ENCODE assay signal across 15 cellular contexts in the genomic region with DNA sequence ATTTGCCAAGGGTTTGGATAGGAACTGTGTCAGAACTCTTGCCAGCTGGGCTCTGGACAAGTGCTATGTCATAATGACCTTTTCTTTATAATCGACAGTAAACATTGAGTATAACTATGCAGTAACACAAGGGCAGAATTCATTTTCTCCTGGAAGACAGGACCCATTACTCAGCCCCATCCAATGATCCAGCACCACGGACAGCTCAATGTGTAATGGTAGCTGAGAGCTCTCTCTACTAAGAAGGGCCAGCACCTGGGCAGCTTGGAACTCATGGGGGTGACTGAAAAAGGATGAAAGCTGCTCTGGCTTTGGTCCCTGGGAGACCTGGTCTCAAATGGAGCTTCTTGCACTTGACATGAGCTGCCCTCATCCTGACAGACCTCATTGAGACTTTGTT.
DNase-seq lines count a peak whose midpoint lies in the region; ATAC-seq and TF ChIP-seq lines count a peak whose summit lies in the region.
"Had no signal": no experiment of that assay in that cellular context is flagged by ENCODE, and none has a peak within 500 bp of the region (broad histone marks: within the 10 kb centered on the region; RNA-seq: fewer than 3 reads in every experiment).

No MANE protein-coding gene starts in this region.

- H4K91ac ChIP-seq in IMR-90 (ENCODE audit: insufficient read depth, low read depth, low read length) = no peak overlapping the region

- no peak overlapping the region for H3K9ac ChIP-seq in IMR-90 (ENCODE audit: low read depth, low read length)
- H3K9ac ChIP-seq: BLaER1 treated with 17β-estradiol and CSF1 and Interleukin-3, amounts not matched to agents 10 nM and 100 nM; parathyroid adenoma had no signal

- H3K56ac ChIP-seq in IMR-90 (ENCODE audit: extremely low read depth, insufficient read depth, low read length) = no peak overlapping the region

- H3K4ac ChIP-seq in IMR-90 (ENCODE audit: low read depth, low read length) = no peak overlapping the region

- H3K4me2 ChIP-seq in IMR-90 (ENCODE audit: low read depth, low read length) = no peak overlapping the region
- H3K4me2 ChIP-seq: BLaER1 treated with 17β-estradiol and CSF1 and Interleukin-3, amounts not matched to agents 10 nM and 100 nM had no signal

- BruUV-seq in IMR-90 (replicated peaks; lab: Mats Ljungman, UMichigan) = no TSS peak

- no peak overlapping the region for H3K18ac ChIP-seq in IMR-90 (ENCODE audit: low read depth, low read length)

- no peak overlapping the region for H2BK20ac ChIP-seq in IMR-90 (ENCODE audit: low read depth, low read length)

- H2AK5ac ChIP-seq in IMR-90 (ENCODE audit: low read depth, low read length) = no peak overlapping the region

- H3K14ac ChIP-seq in IMR-90 (replicated peaks; ENCODE audit: low read depth, low read length) = no peak overlapping the region

- CTCF ChIA-PET in IMR-90 (lab: Yijun Ruan, JAX) = interaction anchor here (1.6 kb wide), 1 partner anchor 11 kb away, joined by 3 read pairs; no protein-coding TSS in a partner anchor

- no peak overlapping the region for H2AK9ac ChIP-seq in IMR-90 (replicated peaks; ENCODE audit: low read depth, low read length, poor library complexity)

- H3K27me3 ChIP-seq in IMR-90 (ENCODE audit: control insufficient read depth, insufficient read depth, low read length) = no peaks in the 10 kb centered on the region
- H3K27me3 ChIP-seq: BLaER1 treated with 17β-estradiol and CSF1 and Interleukin-3, amounts not matched to agents 10 nM and 100 nM had no signal

- H4K5ac ChIP-seq in IMR-90 (ENCODE audit: low read depth, low read length) = no peak overlapping the region

- POLR2A ChIA-PET in IMR-90 (lab: Charles Lee; ENCODE audit: unreplicated experiment) = no interaction called here

- no peak for TF ChIP-seq POLR2A in IMR-90 (IDR thresholded peaks at IDR 0.05; ENCODE audit: low read depth, low read length)

- 0 out of 2 replicates have a peak, but pooled peaks cover 2% of the 10 kb centered on the region for H3K9me3 ChIP-seq in IMR-90 (ENCODE audit: control insufficient read depth, insufficient read depth, low read length)
- H3K9me3 ChIP-seq: BLaER1 treated with 17β-estradiol and CSF1 and Interleukin-3, amounts not matched to agents 10 nM and 100 nM; gastroesophageal sphincter; lower lobe of right lung had no signal

- no peak overlapping the region for H3K4me3 ChIP-seq in IMR-90 (ENCODE audit: insufficient read depth, low read depth, low read length)
- H3K4me3 ChIP-seq: BLaER1 treated with 17β-estradiol and CSF1 and Interleukin-3, amounts not matched to agents 10 nM and 100 nM; gastroesophageal sphincter; lower lobe of right lung had no signal

- no CpG with 5 or more reads among the region's 2 CpGs for WGBS in IMR-90 (ENCODE audit: extremely low coverage in 2 of 2, insufficient read length in 1 of 2), 2 experiments

- dilution Hi-C loops in IMR-90 (cut with HindIII; ENCODE audit: low sequenced_read_pairs, unreplicated experiment) = no loop called here

- DNase-seq in EH (ENCODE audit: low read depth) (peak; percentile 37), IMR-90 (peak; percentile 2), SW480 (ENCODE audit: low spot score) (peak; percentile 32), iPS-NIHi11 (ENCODE audit: low spot score) (peak; percentile 70), nucleus accumbens (lab: John Stamatoyannopoulos, UW) (no peak)
- no peak for DNase-seq in effector CD8-positive, alpha-beta T cell (lab: John Stamatoyannopoulos, UW)
- DNase-seq: HCEC 1CT; lower lobe of right lung; stimulated activated CD4-positive, alpha-beta T cell treated with anti-CD3 and anti-CD28 coated beads, Interleukin-2, amount 100 ng/mL, for 24 hours; stimulated activated naive B cell treated with anti-CD40 and anti-IgM and Interleukin-4, amounts not matched to agents 10 μg/mL and 1 μg/mL and 100 μg/mL, for 72 hours had no signal

- H3K27ac ChIP-seq in IMR-90 (ENCODE audit: insufficient read depth, low read length) = no peak overlapping the region
- H3K27ac ChIP-seq: BLaER1 treated with 17β-estradiol and CSF1 and Interleukin-3, amounts not matched to agents 10 nM and 100 nM; gastroesophageal sphincter; lower lobe of right lung; parathyroid adenoma had no signal

- H2BK5ac ChIP-seq in IMR-90 (ENCODE audit: low read depth, low read length, poor library complexity, severe bottlenecking) = no peak overlapping the region

- ATAC-seq in IMR-90 (ENCODE audit: low read depth) (no peak), GM18502 (IDR thresholded peaks at IDR 0.05; ENCODE audit: poor library complexity, unreplicated experiment) (no peak), HG03342 (IDR thresholded peaks at IDR 0.05; ENCODE audit: unreplicated experiment) (no peak)
- ATAC-seq: gastroesophageal sphincter; lower lobe of right lung; stimulated activated naive B cell treated with anti-CD40 and anti-IgM and Interleukin-4, amounts not matched to agents 10 μg/mL and 1 μg/mL and 100 μg/mL, for 72 hours had no signal

- H2BK15ac ChIP-seq in IMR-90 (ENCODE audit: low read depth, low read length) = no peak overlapping the region

- H3K9me1 ChIP-seq in IMR-90 (ENCODE audit: insufficient read depth, low read length) = no peaks in the 10 kb centered on the region

- H2AFZ ChIP-seq in IMR-90 (replicated peaks; ENCODE audit: low read length, poor library complexity) = no peak overlapping the region
- H2AFZ ChIP-seq: parathyroid adenoma had no signal

- intact Hi-C loops in IMR-90 (cut with micrococcal nuclease) = no loop called here

- TF ChIP-seq RAD21 in IMR-90 (IDR thresholded peaks at IDR 0.05; ENCODE audit: low read length) = no peak

- no peaks in the 10 kb centered on the region for H3K79me1 ChIP-seq in IMR-90 (ENCODE audit: low read depth in 1 of 2, low read length in 2 of 2)

- no peaks in the 10 kb centered on the region for H3K36me3 ChIP-seq in IMR-90 (ENCODE audit: control insufficient read depth, insufficient read depth, low read length)
- H3K36me3 ChIP-seq: BLaER1 treated with 17β-estradiol and CSF1 and Interleukin-3, amounts not matched to agents 10 nM and 100 nM; gastroesophageal sphincter; lower lobe of right lung had no signal

- in situ Hi-C loops in IMR-90 (cut with MboI; ENCODE audit: low sequenced_read_pairs) = no loop called here

- no peaks in the 10 kb centered on the region for H3K4me1 ChIP-seq in IMR-90 (ENCODE audit: control insufficient read depth, insufficient read depth, low read length)
- H3K4me1 ChIP-seq: BLaER1 treated with 17β-estradiol and CSF1 and Interleukin-3, amounts not matched to agents 10 nM and 100 nM; gastroesophageal sphincter; lower lobe of right lung; parathyroid adenoma had no signal

- no peak overlapping the region for H4K8ac ChIP-seq in IMR-90 (ENCODE audit: low read depth in 2 of 2, low read length in 2 of 2)

- H3K23ac ChIP-seq in IMR-90 (ENCODE audit: low read depth, low read length) = no peak overlapping the region

- H2BK120ac ChIP-seq in IMR-90 (ENCODE audit: low read depth, low read length) = no peak overlapping the region

- TF ChIP-seq CTCF in IMR-90 (conservative IDR thresholded peaks at IDR 0.05; ENCODE audit: low read depth, low read length) = no peak

- H4K20me1 ChIP-seq in IMR-90 (ENCODE audit: insufficient read depth, low read length) = no peaks in the 10 kb centered on the region
- H4K20me1 ChIP-seq: BLaER1 treated with 17β-estradiol and CSF1 and Interleukin-3, amounts not matched to agents 10 nM and 100 nM had no signal

TF ChIP-seq in IMR-90, 13 proteins besides CTCF, POLR2A, EP300 and RAD21:
- TF ChIP-seq FOS (IDR thresholded peaks at IDR 0.05; ENCODE audit: low read depth, low read length) = no peak
TF ChIP-seq in IMR-90: peak in this region for 0.

Comparison
In these comparisons a context has a peak if more than half of its experiments do, and no peak if none do; other contexts are left out.
1. DNase-seq: peak in EH (single experiment), IMR-90 (single experiment), SW480 (single experiment) and iPS-NIHi11 (single experiment); none in effector CD8-positive, alpha-beta T cell (single experiment) and nucleus accumbens (0 of 56).